ENCODE assay signal across 25 cellular contexts in the genomic region with DNA sequence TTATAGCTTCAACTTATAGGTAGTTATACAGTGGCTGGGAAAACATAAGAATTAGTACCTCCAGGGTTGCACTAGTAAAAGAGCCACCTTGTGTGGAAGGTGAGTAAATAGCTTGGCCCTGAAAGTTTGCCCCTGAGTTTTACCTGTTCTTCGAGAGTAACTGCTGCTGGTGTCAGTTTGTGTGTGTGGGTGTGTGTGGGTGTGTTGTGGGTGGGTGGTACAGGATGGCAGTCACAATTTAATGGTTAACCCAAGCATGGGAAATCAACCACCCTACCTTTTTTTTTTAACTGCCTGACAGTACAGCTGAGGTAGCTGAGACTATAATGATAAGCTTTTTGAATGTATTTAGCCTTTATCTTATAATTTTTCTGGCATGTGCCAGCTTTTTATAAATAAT.
"Had no signal": no experiment of that assay in that cellular context is flagged by ENCODE, and none has a peak within 500 bp of the region (broad histone marks: within the 10 kb centered on the region; RNA-seq: fewer than 3 reads in every experiment).

No MANE protein-coding gene starts in this region.

- DNase-seq: activated CD4-positive, alpha-beta T cell treated with anti-CD3 and anti-CD28 coated beads, Interleukin-2, amount 50 U/mL, for 48 hours; activated CD4-positive, CD25-positive, alpha-beta regulatory T cell; activated CD8-positive, alpha-beta memory T cell treated with anti-CD3 and anti-CD28 coated beads, Interleukin-2, amount 50 U/mL, for 4 hours; activated effector memory CD4-positive, alpha-beta T cell treated with anti-CD3 and anti-CD28 coated beads, Interleukin-2, amount 50 U/mL, for 16 hours; activated naive CD4-positive, alpha-beta T cell treated with anti-CD3 and anti-CD28 coated beads, Interleukin-2, amount 10 ng/mL, durations not matched to agents 7 days and 5 days; activated T-cell treated with anti-CD3 and anti-CD28 coated beads, Interleukin-2, amount 50 U/mL, for 1 hour; amniotic stem cell; brain microvascular endothelial cell; cortex of kidney; effector memory CD8-positive, alpha-beta T cell; erythroblast; gastrocnemius medialis; hypothalamus; immature natural killer cell; kidney; left ventricle myocardium superior; naive thymus-derived CD4-positive, alpha-beta T cell; nucleus accumbens; psoas muscle; stimulated activated CD4-positive, alpha-beta T cell treated with anti-CD3 and anti-CD28 coated beads, Interleukin-2, amount 100 ng/mL, for 48 hours; stimulated activated naive CD4-positive, alpha-beta T cell treated with Interleukin-2 at 50 U/mL for 16 hours had no signal

- H3K9me3 ChIP-seq: gastrocnemius medialis, psoas muscle, right atrium auricular region, tibial nerve had no signal

- H3K4me1 ChIP-seq: gastrocnemius medialis, parathyroid adenoma, psoas muscle, right atrium auricular region, tibial nerve had no signal

- FAIRE-seq: astrocyte, kidney had no signal

- ATAC-seq: effector memory CD8-positive, alpha-beta T cell; gastrocnemius medialis; left ventricle myocardium superior; naive thymus-derived CD4-positive, alpha-beta T cell; psoas muscle had no signal

- H3K27me3 ChIP-seq: brain microvascular endothelial cell, gastrocnemius medialis, right atrium auricular region, tibial nerve had no signal

- H3K27ac ChIP-seq: brain microvascular endothelial cell, gastrocnemius medialis, parathyroid adenoma, psoas muscle, right atrium auricular region, tibial nerve had no signal

- H3K36me3 ChIP-seq: gastrocnemius medialis had no signal

- H2AFZ ChIP-seq: parathyroid adenoma had no signal

- H3K4me3 ChIP-seq: gastrocnemius medialis, psoas muscle, right atrium auricular region, tibial nerve had no signal

- H3K79me2 ChIP-seq: parathyroid adenoma had no signal
